1 cellular context compared by ENCODE assay signal in genomic region chr12:110581951-110582285, GRCh38.
TF ChIP-seq lines count a peak whose summit lies in the region.

No MANE protein-coding gene starts in this region.

TF ChIP-seq in IMR-90, 13 proteins besides CTCF, POLR2A, EP300 and RAD21 (continued from another document):
- TF ChIP-seq MAFK (IDR thresholded peaks at IDR 0.05; ENCODE audit: low read depth, low read length) (no peak), FOS (IDR thresholded peaks at IDR 0.05; ENCODE audit: low read depth, low read length) (no peak), MXI1 (IDR thresholded peaks at IDR 0.05; ENCODE audit: borderline replicate concordance, low read depth, low read length) (no peak), SMC3 (IDR thresholded peaks at IDR 0.05; ENCODE audit: low read depth, low read length) (no peak), CHD1 (IDR thresholded peaks at IDR 0.05; ENCODE audit: low read depth, low read length) (no peak), NFE2L2 (IDR thresholded peaks at IDR 0.05; ENCODE audit: low read depth, low read length) (no peak), MAZ (IDR thresholded peaks at IDR 0.05; ENCODE audit: borderline replicate concordance, low read depth, low read length) (no peak), RCOR1 (IDR thresholded peaks at IDR 0.05; ENCODE audit: insufficient replicate concordance, low read length) (no peak), BHLHE40 (IDR thresholded peaks at IDR 0.05; ENCODE audit: low read depth, low read length) (no peak), ELK1 (IDR thresholded peaks at IDR 0.05; ENCODE audit: borderline replicate concordance, low read depth, low read length) (no peak), RFX5 (IDR thresholded peaks at IDR 0.05; ENCODE audit: low read depth, low read length) (no peak)
- TF ChIP-seq, protein P1, sequence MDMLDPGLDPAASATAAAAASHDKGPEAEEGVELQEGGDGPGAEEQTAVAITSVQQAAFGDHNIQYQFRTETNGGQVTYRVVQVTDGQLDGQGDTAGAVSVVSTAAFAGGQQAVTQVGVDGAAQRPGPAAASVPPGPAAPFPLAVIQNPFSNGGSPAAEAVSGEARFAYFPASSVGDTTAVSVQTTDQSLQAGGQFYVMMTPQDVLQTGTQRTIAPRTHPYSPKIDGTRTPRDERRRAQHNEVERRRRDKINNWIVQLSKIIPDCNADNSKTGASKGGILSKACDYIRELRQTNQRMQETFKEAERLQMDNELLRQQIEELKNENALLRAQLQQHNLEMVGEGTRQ (IDR thresholded peaks at IDR 0.05; ENCODE audit: low read depth, low read length) = no peak
TF ChIP-seq in IMR-90: peak in this region for 0.
